In the genomic region with DNA sequence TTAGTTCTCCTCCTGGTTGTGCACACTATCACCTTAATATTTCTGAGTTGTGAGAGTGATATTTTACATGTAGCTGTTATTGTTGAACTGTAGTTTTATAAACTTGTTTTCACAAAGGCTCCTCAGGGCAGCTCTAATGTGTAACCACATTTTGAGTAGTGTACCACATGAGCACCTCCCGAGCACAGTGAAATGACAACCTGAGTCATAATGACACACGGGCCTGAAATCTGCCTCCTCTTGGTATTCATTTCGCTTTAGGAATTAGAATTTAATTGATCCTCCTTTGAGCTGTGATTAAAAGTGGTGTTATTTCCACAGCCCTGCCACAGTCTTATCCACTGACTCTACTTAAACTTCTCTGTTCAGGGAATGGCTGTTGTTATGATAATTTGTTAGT, we compare ENCODE assay signal across 12 cellular contexts. TPM values are rescaled to one million over a fixed set of nuclear protein-coding genes. Genes with fewer than 3 reads are reported as not detected.
DNase-seq lines count a peak whose midpoint lies in the region; ATAC-seq lines count a peak whose summit lies in the region.
"Had no signal": no experiment of that assay in that cellular context is flagged by ENCODE, and none has a peak within 500 bp of the region (broad histone marks: within the 10 kb centered on the region; RNA-seq: fewer than 3 reads in every experiment).

No MANE protein-coding gene starts in this region.

- peaks cover 16% of the 10 kb centered on the region for H3K36me3 ChIP-seq in H7 (replicated peaks; ENCODE audit: control insufficient read depth, insufficient read depth, low read length)

- no peak overlapping the region for H3K4me3 Mint-ChIP-seq in activated naive CD8-positive, alpha-beta T cell treated with anti-CD3 and anti-CD28 coated beads, Interleukin-2, amount 50 U/mL, for 24 hours
- H3K4me3 Mint-ChIP-seq: activated B cell treated with CpG ODN at 0.5 μM for 24 hours, IgD-negative memory B cell had no signal

- ATAC-seq in HG03103 (IDR thresholded peaks at IDR 0.05; ENCODE audit: low read depth, unreplicated experiment) (peak; percentile 45), HG02840 (IDR thresholded peaks at IDR 0.05; ENCODE audit: low FRiP score, unreplicated experiment) (no peak), HG03135 (IDR thresholded peaks at IDR 0.05; ENCODE audit: unreplicated experiment) (no peak)
- peak; percentile 70 for ATAC-seq in activated naive CD8-positive, alpha-beta T cell treated with anti-CD3 and anti-CD28 coated beads, Interleukin-2, amount 50 U/mL, for 24 hours

- DNase-seq in stimulated activated CD4-positive, alpha-beta T cell treated with anti-CD3 and anti-CD28 coated beads, Interleukin-4, amount 100 ng/mL, for 24 hours, result peak; percentile 36
- no peak for DNase-seq in stimulated activated CD4-positive, alpha-beta T cell treated with anti-CD3 and anti-CD28 coated beads, Interleukin-4, amount 100 ng/mL, for 1 hour
- DNase-seq in activated naive CD8-positive, alpha-beta T cell treated with anti-CD3 and anti-CD28 coated beads, Interleukin-2, amount 50 U/mL, for 24 hours, result no peak
- DNase-seq in H7, result no peak
- no peak for DNase-seq in NCI-H1092 (lab: John Stamatoyannopoulos, UW)
- DNase-seq: activated B cell treated with CpG ODN at 0.5 μM for 24 hours, DMS79, glutamatergic neuron had no signal

- H3K4me1 Mint-ChIP-seq in activated naive CD8-positive, alpha-beta T cell treated with anti-CD3 and anti-CD28 coated beads, Interleukin-2, amount 50 U/mL, for 24 hours, result peaks cover 66% of the 10 kb centered on the region

- H3K4me3 ChIP-seq in H7 (ENCODE audit: insufficient read depth, low read depth, low read length), result no peak overlapping the region

- H3K9me3 Mint-ChIP-seq in activated naive CD8-positive, alpha-beta T cell treated with anti-CD3 and anti-CD28 coated beads, Interleukin-2, amount 50 U/mL, for 24 hours, result no peaks in the 10 kb centered on the region
- H3K9me3 Mint-ChIP-seq: activated B cell treated with CpG ODN at 0.5 μM for 24 hours, IgD-negative memory B cell had no signal

- no peaks in the 10 kb centered on the region for H3K27me3 ChIP-seq in H7 (ENCODE audit: control insufficient read depth, insufficient read depth, low read length)

- no peak overlapping the region for H3K27ac Mint-ChIP-seq in activated naive CD8-positive, alpha-beta T cell treated with anti-CD3 and anti-CD28 coated beads, Interleukin-2, amount 50 U/mL, for 24 hours
- H3K27ac Mint-ChIP-seq: activated B cell treated with CpG ODN at 0.5 μM for 24 hours, IgD-negative memory B cell had no signal

- H3K27me3 Mint-ChIP-seq in activated naive CD8-positive, alpha-beta T cell treated with anti-CD3 and anti-CD28 coated beads, Interleukin-2, amount 50 U/mL, for 24 hours, result no peaks in the 10 kb centered on the region
- H3K27me3 Mint-ChIP-seq: activated B cell treated with CpG ODN at 0.5 μM for 24 hours, IgD-negative memory B cell had no signal

- peaks cover 67% of the 10 kb centered on the region for H3K36me3 Mint-ChIP-seq in activated naive CD8-positive, alpha-beta T cell treated with anti-CD3 and anti-CD28 coated beads, Interleukin-2, amount 50 U/mL, for 24 hours (ENCODE audit: low read depth)

RNA-seq across cellular contexts. Expression of gene MTRR, which starts 7.9 kb away (rescaled TPM):
- 30.3 and 31.2 TPM in 2 replicates for total RNA-seq in H7 (2014; rRNA removed; shearing (Covaris generic))

RNA-seq across cellular contexts. Expression of gene FASTKD3, which starts 8.0 kb away (rescaled TPM):
- 15.4 and 16.4 TPM in 2 replicates for total RNA-seq in H7 (2014; rRNA removed; shearing (Covaris generic))

RNA-seq across cellular contexts. Expression of gene CFAP90, which starts 25.9 kb away (rescaled TPM):
- total RNA-seq in H7 (2014; rRNA removed; shearing (Covaris generic)), result 0.33 TPM in 1 of 2 replicates, not detected in the other
- total RNA-seq: activated B cell treated with CpG ODN at 0.5 μM for 24 hours had no signal

Comparison
In these comparisons a context has a peak if more than half of its experiments do, and no peak if none do; other contexts are left out.
1. ATAC-seq: peak in HG03103 (single experiment) and activated naive CD8-positive, alpha-beta T cell treated with anti-CD3 and anti-CD28 coated beads, Interleukin-2, amount 50 U/mL, for 24 hours (single experiment); none in HG02840 (single experiment) and HG03135 (single experiment).